In genomic region chr4:40490481-40490880, GRCh38 we compare ENCODE assay signal across 24 cellular contexts.
"Had no signal": no experiment of that assay in that cellular context is flagged by ENCODE, and none has a peak within 500 bp of the region (broad histone marks: within the 10 kb centered on the region; RNA-seq: fewer than 3 reads in every experiment).

No MANE protein-coding gene starts in this region.

- H3K27ac Mint-ChIP-seq: IgD-negative memory B cell had no signal

- ATAC-seq: K562, Panc1, PC-3 had no signal

- H3K9me3 ChIP-seq: SK-N-SH had no signal

- FAIRE-seq: HTR-8/SVneo, K562 had no signal

- H3K4me2 ChIP-seq: KMS-11, SK-N-SH had no signal

- H3K4me3 Mint-ChIP-seq: IgD-negative memory B cell had no signal

- H3K27me3 Mint-ChIP-seq: IgD-negative memory B cell had no signal

- H3K27ac ChIP-seq: HL-60, KMS-11, RWPE1 had no signal

- H3K4me3 ChIP-seq: K562 had no signal

- H3K9me3 Mint-ChIP-seq: IgD-negative memory B cell had no signal

- DNase-seq: Kasumi-1, MM.1S, NCI-H1092 treated with DMSO at 0.1 percent for 48 hours, NCI-H1436, NCI-H187, NCI-H2029, NCI-H2081 treated with DMSO at 0.1 percent for 48 hours, NCI-H2171, NCI-H226, NCI-H446, NCI-H510A, NCI-H524 treated with DMSO at 0.1 percent for 48 hours, NCI-H69, NCI-H774, PC-3, SHP77, SK-N-SH had no signal
